Comparison of ENCODE assay signal across 23 cellular contexts in the genomic region with DNA sequence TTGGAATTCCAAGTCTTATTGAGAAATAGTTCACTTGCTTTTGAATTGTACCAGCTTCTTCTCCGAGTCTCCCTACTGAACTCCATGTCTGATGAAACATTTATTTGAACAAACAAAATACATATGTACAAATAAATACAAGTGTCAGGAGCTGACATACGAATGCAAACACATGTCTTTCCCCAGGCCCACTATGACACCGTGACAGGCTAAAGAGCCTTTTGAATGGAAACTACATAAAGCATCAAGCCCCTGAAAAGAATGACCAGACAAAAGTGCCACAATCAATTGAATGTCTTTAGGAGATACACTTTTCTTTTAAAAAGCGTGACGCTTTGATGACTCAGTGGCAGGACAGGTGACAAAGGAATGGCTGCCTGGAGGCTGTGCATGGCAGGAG.
"Had no signal": no experiment of that assay in that cellular context is flagged by ENCODE, and none has a peak within 500 bp of the region (broad histone marks: within the 10 kb centered on the region; RNA-seq: fewer than 3 reads in every experiment).

No MANE protein-coding gene starts in this region.

- H3K9me3 ChIP-seq: MG63 had no signal

- H3K9ac ChIP-seq: KMS-11 had no signal

- H3K4me2 ChIP-seq: KMS-11 had no signal

- H3K36me3 Mint-ChIP-seq: activated CD4-positive, alpha-beta memory T cell treated with anti-CD3 and anti-CD28 coated beads for 36 hours; activated naive CD8-positive, alpha-beta T cell; brain; T-cell had no signal

- H3K27ac ChIP-seq: KMS-11, VCaP had no signal

- H3K27me3 Mint-ChIP-seq: activated CD4-positive, alpha-beta memory T cell treated with anti-CD3 and anti-CD28 coated beads for 36 hours; activated CD4-positive, alpha-beta T cell treated with anti-CD3 and anti-CD28 coated beads, Interleukin-2, amount 10 ng/mL, durations not matched to agents 7 days and 5 days; brain; central memory CD8-positive, alpha-beta T cell; T-cell had no signal

- H3K9me3 Mint-ChIP-seq: activated CD4-positive, alpha-beta T cell treated with anti-CD3 and anti-CD28 coated beads, Interleukin-2, amount 10 ng/mL, durations not matched to agents 7 days and 5 days; activated T-cell treated with anti-CD3 and anti-CD28 coated beads, Interleukin-2, amount 50 U/mL, for 4 hours had no signal

- H3K4me1 Mint-ChIP-seq: activated CD4-positive, alpha-beta T cell treated with anti-CD3 and anti-CD28 coated beads, Interleukin-2, amount 10 ng/mL, durations not matched to agents 7 days and 5 days; central memory CD8-positive, alpha-beta T cell; T-cell had no signal

- ATAC-seq: activated T-cell treated with anti-CD3 and anti-CD28 coated beads, Interleukin-2, amount 50 U/mL, for 4 hours; T-cell had no signal

- H3K4me3 Mint-ChIP-seq: activated CD4-positive, alpha-beta memory T cell treated with anti-CD3 and anti-CD28 coated beads for 36 hours; activated CD4-positive, alpha-beta T cell treated with anti-CD3 and anti-CD28 coated beads, Interleukin-2, amount 10 ng/mL, durations not matched to agents 7 days and 5 days; activated naive CD4-positive, alpha-beta T cell treated with anti-CD3 and anti-CD28 coated beads for 36 hours; activated naive CD8-positive, alpha-beta T cell; activated T-cell treated with anti-CD3 and anti-CD28 coated beads, Interleukin-2, amount 50 U/mL, for 4 hours; brain; central memory CD8-positive, alpha-beta T cell; T-cell had no signal

- H3K4me3 ChIP-seq: MG63 had no signal

- H3K27ac Mint-ChIP-seq: activated CD4-positive, alpha-beta memory T cell treated with anti-CD3 and anti-CD28 coated beads for 36 hours; activated CD4-positive, alpha-beta T cell treated with anti-CD3 and anti-CD28 coated beads, Interleukin-2, amount 10 ng/mL, durations not matched to agents 7 days and 5 days; activated naive CD4-positive, alpha-beta T cell treated with anti-CD3 and anti-CD28 coated beads for 36 hours; activated naive CD8-positive, alpha-beta T cell; brain; T-cell had no signal

- H3K27me3 ChIP-seq: MG63 had no signal

- H3K36me3 ChIP-seq: MG63 had no signal

- DNase-seq: activated CD4-positive, alpha-beta memory T cell treated with anti-CD3 and anti-CD28 coated beads for 36 hours; activated CD4-positive, alpha-beta T cell treated with anti-CD3 and anti-CD28 coated beads, Interleukin-2, amount 10 ng/mL, durations not matched to agents 7 days and 5 days; activated CD4-positive, CD25-positive, alpha-beta regulatory T cell; activated CD8-positive, alpha-beta memory T cell treated with anti-CD3 and anti-CD28 coated beads for 24 hours; activated gamma-delta T cell; activated naive CD4-positive, alpha-beta T cell treated with anti-CD3 and anti-CD28 coated beads for 36 hours; activated T-cell treated with anti-CD3 and anti-CD28 coated beads, Interleukin-2, amount 50 U/mL, for 4 hours; amygdala; MG63; MV-4-11; NCI-H1092 treated with DMSO at 0.1 percent for 48 hours; NCI-H1417 treated with DMSO at 0.1 percent for 48 hours; NCI-H2107; NCI-H526; SIG-M5; T-cell; T-helper 2 cell; T1000 had no signal
